7 cellular contexts compared by ENCODE assay signal in genomic region chr5:20034717-20035116, GRCh38. TPM values are rescaled to one million over a fixed set of nuclear protein-coding genes. Genes with fewer than 3 reads are reported as not detected.
"Had no signal": no experiment of that assay in that cellular context is flagged by ENCODE, and none has a peak within 500 bp of the region (broad histone marks: within the 10 kb centered on the region; RNA-seq: fewer than 3 reads in every experiment).

No MANE protein-coding gene starts in this region.

- H3K4me3 ChIP-seq: K562 had no signal

- ATAC-seq: HepG2, K562 had no signal

- H3K27ac ChIP-seq: HL-60 had no signal

- DNase-seq: IMR-90, KBM-7, KG1 had no signal

RNA-seq across cellular contexts. Expression of gene CDH18, which starts 46.7 kb away (rescaled TPM):
- total RNA-seq: HepG2, HT-29 had no signal
